ENCODE assay signal across 1 cellular context in the genomic region with DNA sequence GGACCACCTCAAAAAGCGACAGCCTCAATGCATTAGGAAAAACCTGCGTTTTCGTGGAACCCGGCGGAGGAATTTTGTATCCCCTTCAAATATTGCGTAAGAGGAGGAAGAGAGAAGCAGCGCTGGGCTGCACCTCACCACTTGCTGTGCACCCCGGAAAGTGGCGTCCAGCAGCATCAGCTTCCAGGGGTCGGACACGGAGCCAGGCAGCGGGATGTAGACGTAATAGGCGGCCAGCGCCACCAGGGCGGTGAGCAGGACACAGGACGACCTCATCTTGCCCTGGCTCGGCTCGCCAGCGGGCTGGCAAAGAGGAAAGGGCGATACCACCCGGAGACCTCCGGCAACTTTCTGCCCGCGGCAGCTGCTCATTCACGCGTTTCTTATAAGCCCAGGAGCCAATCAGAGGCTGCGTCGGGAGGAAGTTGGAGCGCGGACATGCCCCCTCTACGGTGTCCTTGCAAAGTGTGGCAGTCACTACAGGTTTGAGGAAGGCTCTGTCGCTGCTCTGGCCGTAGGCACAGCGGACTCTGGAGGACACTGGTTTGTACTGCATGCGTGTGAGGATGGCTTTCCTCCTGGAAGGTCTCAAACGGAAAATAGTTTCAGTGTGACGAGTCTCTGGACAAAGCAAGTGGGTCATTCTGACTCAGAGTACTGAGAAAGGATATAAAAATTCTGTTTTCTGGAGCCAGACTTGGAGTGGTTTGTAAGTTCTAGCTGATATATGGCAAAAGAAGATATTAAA.
TF ChIP-seq lines count a peak whose summit lies in the region.

A gene with protein sequence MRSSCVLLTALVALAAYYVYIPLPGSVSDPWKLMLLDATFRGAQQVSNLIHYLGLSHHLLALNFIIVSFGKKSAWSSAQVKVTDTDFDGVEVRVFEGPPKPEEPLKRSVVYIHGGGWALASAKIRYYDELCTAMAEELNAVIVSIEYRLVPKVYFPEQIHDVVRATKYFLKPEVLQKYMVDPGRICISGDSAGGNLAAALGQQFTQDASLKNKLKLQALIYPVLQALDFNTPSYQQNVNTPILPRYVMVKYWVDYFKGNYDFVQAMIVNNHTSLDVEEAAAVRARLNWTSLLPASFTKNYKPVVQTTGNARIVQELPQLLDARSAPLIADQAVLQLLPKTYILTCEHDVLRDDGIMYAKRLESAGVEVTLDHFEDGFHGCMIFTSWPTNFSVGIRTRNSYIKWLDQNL (minus strand): TSS at position 359 of the 748 bp plus-strand sequence. CDS start 83 bp downstream, at position 276.

TF ChIP-seq in HepG2, 621 proteins besides CTCF, POLR2A, EP300 and RAD21 (continued from another document and continues in another):
- TF ChIP-seq, protein P1, sequence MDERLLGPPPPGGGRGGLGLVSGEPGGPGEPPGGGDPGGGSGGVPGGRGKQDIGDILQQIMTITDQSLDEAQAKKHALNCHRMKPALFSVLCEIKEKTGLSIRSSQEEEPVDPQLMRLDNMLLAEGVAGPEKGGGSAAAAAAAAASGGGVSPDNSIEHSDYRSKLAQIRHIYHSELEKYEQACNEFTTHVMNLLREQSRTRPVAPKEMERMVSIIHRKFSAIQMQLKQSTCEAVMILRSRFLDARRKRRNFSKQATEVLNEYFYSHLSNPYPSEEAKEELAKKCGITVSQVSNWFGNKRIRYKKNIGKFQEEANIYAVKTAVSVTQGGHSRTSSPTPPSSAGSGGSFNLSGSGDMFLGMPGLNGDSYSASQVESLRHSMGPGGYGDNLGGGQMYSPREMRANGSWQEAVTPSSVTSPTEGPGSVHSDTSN (CRISPR knock-in tag; IDR thresholded peaks at IDR 0.05): no peak
- TF ChIP-seq SNRNP70 (IDR thresholded peaks at IDR 0.05; ENCODE audit: low read depth, low read length): no peak
- no peak for TF ChIP-seq ATRX (CRISPR knock-in tag; IDR thresholded peaks at IDR 0.05; ENCODE audit: borderline replicate concordance)
- TF ChIP-seq ZNF75D (CRISPR knock-in tag; IDR thresholded peaks at IDR 0.05; ENCODE audit: borderline replicate concordance): no peak
- TF ChIP-seq AKAP8 (CRISPR knock-in tag; IDR thresholded peaks at IDR 0.05): no peak
- TF ChIP-seq NRL (CRISPR knock-in tag; IDR thresholded peaks at IDR 0.05; ENCODE audit: borderline replicate concordance): peak; percentile 89; the same call in 1 of the 2 replicates
- TF ChIP-seq, protein P2, sequence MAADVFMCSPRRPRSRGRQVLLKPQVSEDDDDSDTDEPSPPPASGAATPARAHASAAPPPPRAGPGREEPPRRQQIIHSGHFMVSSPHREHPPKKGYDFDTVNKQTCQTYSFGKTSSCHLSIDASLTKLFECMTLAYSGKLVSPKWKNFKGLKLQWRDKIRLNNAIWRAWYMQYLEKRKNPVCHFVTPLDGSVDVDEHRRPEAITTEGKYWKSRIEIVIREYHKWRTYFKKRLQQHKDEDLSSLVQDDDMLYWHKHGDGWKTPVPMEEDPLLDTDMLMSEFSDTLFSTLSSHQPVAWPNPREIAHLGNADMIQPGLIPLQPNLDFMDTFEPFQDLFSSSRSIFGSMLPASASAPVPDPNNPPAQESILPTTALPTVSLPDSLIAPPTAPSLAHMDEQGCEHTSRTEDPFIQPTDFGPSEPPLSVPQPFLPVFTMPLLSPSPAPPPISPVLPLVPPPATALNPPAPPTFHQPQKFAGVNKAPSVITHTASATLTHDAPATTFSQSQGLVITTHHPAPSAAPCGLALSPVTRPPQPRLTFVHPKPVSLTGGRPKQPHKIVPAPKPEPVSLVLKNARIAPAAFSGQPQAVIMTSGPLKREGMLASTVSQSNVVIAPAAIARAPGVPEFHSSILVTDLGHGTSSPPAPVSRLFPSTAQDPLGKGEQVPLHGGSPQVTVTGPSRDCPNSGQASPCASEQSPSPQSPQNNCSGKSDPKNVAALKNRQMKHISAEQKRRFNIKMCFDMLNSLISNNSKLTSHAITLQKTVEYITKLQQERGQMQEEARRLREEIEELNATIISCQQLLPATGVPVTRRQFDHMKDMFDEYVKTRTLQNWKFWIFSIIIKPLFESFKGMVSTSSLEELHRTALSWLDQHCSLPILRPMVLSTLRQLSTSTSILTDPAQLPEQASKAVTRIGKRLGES (CRISPR knock-in tag; IDR thresholded peaks at IDR 0.05; ENCODE audit: borderline replicate concordance): peak; percentile 49; the same call in 1 of the 2 replicates
- TF ChIP-seq, protein P3, sequence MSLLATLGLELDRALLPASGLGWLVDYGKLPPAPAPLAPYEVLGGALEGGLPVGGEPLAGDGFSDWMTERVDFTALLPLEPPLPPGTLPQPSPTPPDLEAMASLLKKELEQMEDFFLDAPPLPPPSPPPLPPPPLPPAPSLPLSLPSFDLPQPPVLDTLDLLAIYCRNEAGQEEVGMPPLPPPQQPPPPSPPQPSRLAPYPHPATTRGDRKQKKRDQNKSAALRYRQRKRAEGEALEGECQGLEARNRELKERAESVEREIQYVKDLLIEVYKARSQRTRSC (CRISPR knock-in tag; IDR thresholded peaks at IDR 0.05; ENCODE audit: low read depth): no peak
- TF ChIP-seq ZNF329 (CRISPR knock-in tag; IDR thresholded peaks at IDR 0.05; ENCODE audit: low read depth): no peak
- no peak for TF ChIP-seq CBX2 (IDR thresholded peaks at IDR 0.05; ENCODE audit: low read depth, low read length)
- TF ChIP-seq CBX2 (CRISPR knock-in tag; IDR thresholded peaks at IDR 0.05; ENCODE audit: low read depth): no peak
- TF ChIP-seq SOX13 (IDR thresholded peaks at IDR 0.05): no peak
- peak in 1 of 2 experiments; percentile 52; a peak in 1 of 4 replicates for TF ChIP-seq SOX13 (CRISPR knock-in tag; conservative IDR thresholded peaks at IDR 0.05 in 1 of 2, IDR thresholded peaks at IDR 0.05 in 1 of 2)
- TF ChIP-seq HMGA1 (CRISPR knock-in tag; conservative IDR thresholded peaks at IDR 0.05): no peak
- TF ChIP-seq, protein P4, sequence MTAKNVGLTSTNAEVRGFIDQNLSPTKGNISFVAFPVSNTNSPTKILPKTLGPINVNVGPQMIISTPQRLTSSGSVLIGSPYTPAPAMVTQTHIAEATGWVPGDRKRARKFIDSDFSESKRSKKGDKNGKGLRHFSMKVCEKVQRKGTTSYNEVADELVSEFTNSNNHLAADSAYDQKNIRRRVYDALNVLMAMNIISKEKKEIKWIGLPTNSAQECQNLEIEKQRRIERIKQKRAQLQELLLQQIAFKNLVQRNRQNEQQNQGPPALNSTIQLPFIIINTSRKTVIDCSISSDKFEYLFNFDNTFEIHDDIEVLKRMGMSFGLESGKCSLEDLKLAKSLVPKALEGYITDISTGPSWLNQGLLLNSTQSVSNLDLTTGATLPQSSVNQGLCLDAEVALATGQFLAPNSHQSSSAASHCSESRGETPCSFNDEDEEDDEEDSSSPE (CRISPR knock-in tag; IDR thresholded peaks at IDR 0.05): peak; percentile 63
- no peak for TF ChIP-seq ZNF619 (CRISPR knock-in tag; IDR thresholded peaks at IDR 0.05)
- TF ChIP-seq ZNF652 (CRISPR knock-in tag; IDR thresholded peaks at IDR 0.05; ENCODE audit: borderline replicate concordance, low read depth): peak; percentile 84
- TF ChIP-seq, protein P5, sequence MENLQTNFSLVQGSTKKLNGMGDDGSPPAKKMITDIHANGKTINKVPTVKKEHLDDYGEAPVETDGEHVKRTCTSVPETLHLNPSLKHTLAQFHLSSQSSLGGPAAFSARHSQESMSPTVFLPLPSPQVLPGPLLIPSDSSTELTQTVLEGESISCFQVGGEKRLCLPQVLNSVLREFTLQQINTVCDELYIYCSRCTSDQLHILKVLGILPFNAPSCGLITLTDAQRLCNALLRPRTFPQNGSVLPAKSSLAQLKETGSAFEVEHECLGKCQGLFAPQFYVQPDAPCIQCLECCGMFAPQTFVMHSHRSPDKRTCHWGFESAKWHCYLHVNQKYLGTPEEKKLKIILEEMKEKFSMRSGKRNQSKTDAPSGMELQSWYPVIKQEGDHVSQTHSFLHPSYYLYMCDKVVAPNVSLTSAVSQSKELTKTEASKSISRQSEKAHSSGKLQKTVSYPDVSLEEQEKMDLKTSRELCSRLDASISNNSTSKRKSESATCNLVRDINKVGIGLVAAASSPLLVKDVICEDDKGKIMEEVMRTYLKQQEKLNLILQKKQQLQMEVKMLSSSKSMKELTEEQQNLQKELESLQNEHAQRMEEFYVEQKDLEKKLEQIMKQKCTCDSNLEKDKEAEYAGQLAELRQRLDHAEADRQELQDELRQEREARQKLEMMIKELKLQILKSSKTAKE (CRISPR knock-in tag; IDR thresholded peaks at IDR 0.05; ENCODE audit: borderline replicate concordance): no peak
- TF ChIP-seq TOE1 (CRISPR knock-in tag; IDR thresholded peaks at IDR 0.05): 0 out of 2 replicates have a peak, but pooled peaks have one; percentile 70
- TF ChIP-seq KDM5B (CRISPR knock-in tag; IDR thresholded peaks at IDR 0.05; ENCODE audit: borderline replicate concordance): peak; percentile 91; the same call in 1 of the 2 replicates
- TF ChIP-seq ONECUT2 (CRISPR knock-in tag; IDR thresholded peaks at IDR 0.05): 0 out of 2 replicates have a peak, but pooled peaks have one; percentile 6
- 0 out of 2 replicates have a peak, but pooled peaks have one; percentile 62 for TF ChIP-seq BRCA1 (CRISPR knock-in tag; IDR thresholded peaks at IDR 0.05)
- 0 out of 2 replicates have a peak, but pooled peaks have one; percentile 34 for TF ChIP-seq ZSCAN21 (CRISPR knock-in tag; IDR thresholded peaks at IDR 0.05; ENCODE audit: borderline replicate concordance)
- peak; percentile 93 for TF ChIP-seq POGZ (CRISPR knock-in tag; IDR thresholded peaks at IDR 0.05)
- peak; percentile 83 for TF ChIP-seq KDM2A (CRISPR knock-in tag; IDR thresholded peaks at IDR 0.05; ENCODE audit: borderline replicate concordance, low read depth)
- peak; percentile 38; the same call in 1 of the 2 replicates for TF ChIP-seq ZNF335 (CRISPR knock-in tag; IDR thresholded peaks at IDR 0.05)
- TF ChIP-seq CAMTA2 (CRISPR knock-in tag; IDR thresholded peaks at IDR 0.05; ENCODE audit: borderline replicate concordance): no peak
- peak; percentile 62; the same call in 1 of the 2 replicates for TF ChIP-seq ZNF160 (CRISPR knock-in tag; IDR thresholded peaks at IDR 0.05)
- TF ChIP-seq, protein P6, sequence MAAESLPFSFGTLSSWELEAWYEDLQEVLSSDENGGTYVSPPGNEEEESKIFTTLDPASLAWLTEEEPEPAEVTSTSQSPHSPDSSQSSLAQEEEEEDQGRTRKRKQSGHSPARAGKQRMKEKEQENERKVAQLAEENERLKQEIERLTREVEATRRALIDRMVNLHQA (CRISPR knock-in tag; IDR thresholded peaks at IDR 0.05): no peak
- TF ChIP-seq ZNF616 (CRISPR knock-in tag; IDR thresholded peaks at IDR 0.05; ENCODE audit: low read depth): no peak
- 0 out of 2 replicates have a peak, but pooled peaks have one; percentile 47 for TF ChIP-seq RFXANK (CRISPR knock-in tag; IDR thresholded peaks at IDR 0.05)
- TF ChIP-seq ZFP62 (CRISPR knock-in tag; IDR thresholded peaks at IDR 0.05): no peak
- no peak; a peak in 1 of 4 replicates for TF ChIP-seq KLF16 (CRISPR knock-in tag; IDR thresholded peaks at IDR 0.05)
- TF ChIP-seq NR2F1 (CRISPR knock-in tag; IDR thresholded peaks at IDR 0.05): no peak
- TF ChIP-seq ZNF235 (CRISPR knock-in tag; IDR thresholded peaks at IDR 0.05; ENCODE audit: borderline replicate concordance): peak; percentile 75; the same call in 1 of the 2 replicates
- TF ChIP-seq TSC22D2 (CRISPR knock-in tag; IDR thresholded peaks at IDR 0.05; ENCODE audit: borderline replicate concordance): no peak
- no peak for TF ChIP-seq FOXP1 (IDR thresholded peaks at IDR 0.05)
- no peak for TF ChIP-seq FOXP1 (CRISPR knock-in tag; IDR thresholded peaks at IDR 0.05)
- no peak for TF ChIP-seq CENPX (CRISPR knock-in tag; IDR thresholded peaks at IDR 0.05)
- TF ChIP-seq FIP1L1 (IDR thresholded peaks at IDR 0.05; ENCODE audit: borderline replicate concordance, insufficient read depth, low read depth, low read length): no peak
- TF ChIP-seq, protein P7, sequence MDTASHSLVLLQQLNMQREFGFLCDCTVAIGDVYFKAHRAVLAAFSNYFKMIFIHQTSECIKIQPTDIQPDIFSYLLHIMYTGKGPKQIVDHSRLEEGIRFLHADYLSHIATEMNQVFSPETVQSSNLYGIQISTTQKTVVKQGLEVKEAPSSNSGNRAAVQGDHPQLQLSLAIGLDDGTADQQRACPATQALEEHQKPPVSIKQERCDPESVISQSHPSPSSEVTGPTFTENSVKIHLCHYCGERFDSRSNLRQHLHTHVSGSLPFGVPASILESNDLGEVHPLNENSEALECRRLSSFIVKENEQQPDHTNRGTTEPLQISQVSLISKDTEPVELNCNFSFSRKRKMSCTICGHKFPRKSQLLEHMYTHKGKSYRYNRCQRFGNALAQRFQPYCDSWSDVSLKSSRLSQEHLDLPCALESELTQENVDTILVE (CRISPR knock-in tag; IDR thresholded peaks at IDR 0.05): peak; percentile 52
- TF ChIP-seq KDM5A (IDR thresholded peaks at IDR 0.05; ENCODE audit: borderline replicate concordance, low read length): peak; percentile 48; the same call in 1 of the 2 replicates
- no peak; the same call in 1 of the 2 replicates for TF ChIP-seq ZNF703 (CRISPR knock-in tag; IDR thresholded peaks at IDR 0.05; ENCODE audit: borderline replicate concordance)
- TF ChIP-seq, protein P8, sequence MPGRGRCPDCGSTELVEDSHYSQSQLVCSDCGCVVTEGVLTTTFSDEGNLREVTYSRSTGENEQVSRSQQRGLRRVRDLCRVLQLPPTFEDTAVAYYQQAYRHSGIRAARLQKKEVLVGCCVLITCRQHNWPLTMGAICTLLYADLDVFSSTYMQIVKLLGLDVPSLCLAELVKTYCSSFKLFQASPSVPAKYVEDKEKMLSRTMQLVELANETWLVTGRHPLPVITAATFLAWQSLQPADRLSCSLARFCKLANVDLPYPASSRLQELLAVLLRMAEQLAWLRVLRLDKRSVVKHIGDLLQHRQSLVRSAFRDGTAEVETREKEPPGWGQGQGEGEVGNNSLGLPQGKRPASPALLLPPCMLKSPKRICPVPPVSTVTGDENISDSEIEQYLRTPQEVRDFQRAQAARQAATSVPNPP (CRISPR knock-in tag; IDR thresholded peaks at IDR 0.05): no peak
- peak; percentile 70 for TF ChIP-seq ASH2L (IDR thresholded peaks at IDR 0.05; ENCODE audit: insufficient read length, low read depth, low read length)
- TF ChIP-seq SMAD1 (CRISPR knock-in tag; IDR thresholded peaks at IDR 0.05; ENCODE audit: borderline replicate concordance, low read depth): 0 out of 2 replicates have a peak, but pooled peaks have one; percentile 26
